10 cellular contexts compared by ENCODE assay signal in the genomic region with DNA sequence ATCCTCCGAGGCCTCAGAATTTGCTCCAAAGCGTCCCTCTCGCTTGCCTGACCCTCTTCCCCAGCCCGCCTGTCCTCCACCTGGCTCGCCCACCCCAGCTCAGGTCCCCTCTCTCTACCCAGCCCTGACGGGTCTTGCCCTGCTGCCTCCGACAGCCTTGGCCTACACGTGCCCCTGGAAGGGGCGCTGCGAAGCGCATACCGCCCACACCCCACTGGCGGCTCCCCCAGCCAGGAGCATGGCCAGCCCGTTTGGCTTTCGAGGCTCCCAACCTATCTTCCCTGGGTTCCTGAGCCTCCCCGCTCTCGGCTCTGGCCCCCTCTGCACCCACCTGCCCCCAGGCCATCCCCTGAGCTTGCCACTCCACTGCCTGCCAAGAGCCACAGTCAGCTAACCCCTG. TPM values are rescaled to one million over a fixed set of nuclear protein-coding genes. Genes with fewer than 3 reads are reported as not detected.
"Had no signal": no experiment of that assay in that cellular context is flagged by ENCODE, and none has a peak within 500 bp of the region (broad histone marks: within the 10 kb centered on the region; RNA-seq: fewer than 3 reads in every experiment).

No MANE protein-coding gene starts in this region.

- H3K27ac Mint-ChIP-seq: HFFc6 had no signal

- H2AFZ ChIP-seq: GM23248 had no signal

- H3K9me3 Mint-ChIP-seq: HFFc6, IgD-negative memory B cell had no signal

- H3K4me3 ChIP-seq: GM23248, HAP-1 had no signal

- H3K27ac ChIP-seq: GM23248 had no signal

- ATAC-seq: HCT116 had no signal

- H3K9ac ChIP-seq: GM23248 had no signal

- H3K4me3 Mint-ChIP-seq: HFFc6, IgD-negative memory B cell had no signal

- H3K9me3 ChIP-seq: HAP-1 had no signal

- DNase-seq: GM23248, GOT3, H7, HFFc6, KG1 had no signal

- H3K27me3 Mint-ChIP-seq: IgD-negative memory B cell had no signal

RNA-seq across cellular contexts. Expression of a gene that starts 8.7 kb away (rescaled TPM):
- total RNA-seq: GM23248, H4, H7, HFFc6, HT-29 had no signal
- polyA plus RNA-seq: GM23248, IgD-negative memory B cell had no signal

RNA-seq across cellular contexts. Expression of a gene that starts 29.1 kb away (rescaled TPM):
- total RNA-seq: GM23248, HFFc6 had no signal
- polyA plus RNA-seq: GM23248 had no signal
